ENCODE assay signal across 14 cellular contexts in the genomic region with DNA sequence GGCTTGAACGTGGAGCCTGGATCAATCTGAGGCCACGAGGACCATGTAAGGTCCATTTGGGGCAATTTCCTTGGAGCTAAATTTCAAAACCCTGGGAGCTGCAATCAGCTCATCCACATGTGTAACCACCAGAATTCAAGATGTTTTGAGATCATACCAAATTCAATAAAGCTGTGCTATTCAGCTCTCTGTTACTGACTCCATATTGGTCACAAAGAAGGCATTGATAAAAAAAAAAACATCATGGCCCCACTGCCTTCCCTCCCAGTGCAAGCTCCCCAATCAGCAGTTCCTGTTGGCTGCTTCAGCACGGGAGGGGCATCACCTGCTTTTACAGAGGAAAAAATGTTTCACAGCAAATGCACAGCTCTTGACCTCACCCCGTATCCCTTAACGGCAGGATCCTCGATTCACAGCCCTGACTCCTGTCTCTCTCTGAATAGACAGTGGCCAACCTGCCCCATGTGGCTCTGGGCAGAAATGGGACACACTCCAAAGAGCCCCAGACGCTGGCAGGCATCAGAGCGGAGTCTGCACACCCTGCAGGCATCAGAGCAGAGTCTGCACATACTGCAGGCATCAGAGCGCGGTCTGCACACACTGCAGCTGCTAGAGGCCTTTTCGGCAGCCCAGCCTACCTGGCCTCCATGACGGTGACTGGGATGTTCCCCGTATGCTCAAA.
"Had no signal": no experiment of that assay in that cellular context is flagged by ENCODE, and none has a peak within 500 bp of the region (broad histone marks: within the 10 kb centered on the region; RNA-seq: fewer than 3 reads in every experiment).

No MANE protein-coding gene starts in this region.

- H3K9me3 Mint-ChIP-seq: naive B cell; stimulated activated effector memory CD8-positive, alpha-beta T cell treated with anti-CD3 and anti-CD28 coated beads, Interleukin-12 subunit alpha, Interleukin-12 subunit beta, amount 100 ng/mL, for 72 hours had no signal

- H3K4me1 Mint-ChIP-seq: naive B cell had no signal

- H3K27ac ChIP-seq: body of pancreas, epithelial cell of prostate, gastroesophageal sphincter, neutrophil, right atrium auricular region had no signal

- H3K4me3 Mint-ChIP-seq: naive B cell; stimulated activated effector memory CD8-positive, alpha-beta T cell treated with anti-CD3 and anti-CD28 coated beads, Interleukin-12 subunit alpha, Interleukin-12 subunit beta, amount 100 ng/mL, for 72 hours had no signal

- H3K27me3 ChIP-seq: body of pancreas, gastroesophageal sphincter, neutrophil, right atrium auricular region had no signal

- H3K27me3 Mint-ChIP-seq: naive B cell had no signal

- H3K4me3 ChIP-seq: body of pancreas, gastroesophageal sphincter, right atrium auricular region, smooth muscle cell had no signal

- DNase-seq: activated naive CD4-positive, alpha-beta T cell treated with anti-CD3 and anti-CD28 coated beads, Interleukin-2, amount 50 U/mL, for 16 hours; amniotic stem cell; body of pancreas; kidney glomerular epithelial cell; naive B cell; T-helper 2 cell; trophoblast cell had no signal

- H3K9me3 ChIP-seq: body of pancreas, gastroesophageal sphincter, neutrophil, right atrium auricular region had no signal

- H3K4me1 ChIP-seq: body of pancreas, gastroesophageal sphincter, right atrium auricular region had no signal

- ATAC-seq: activated CD4-positive, CD25-positive, alpha-beta regulatory T cell treated with anti-CD3 and anti-CD28 coated beads, Interleukin-2, amount 50 U/mL, for 24 hours; body of pancreas; gastroesophageal sphincter; stimulated activated effector memory CD8-positive, alpha-beta T cell treated with anti-CD3 and anti-CD28 coated beads, Interleukin-12 subunit alpha, Interleukin-12 subunit beta, amount 100 ng/mL, for 72 hours had no signal

- H3K27ac Mint-ChIP-seq: stimulated activated effector memory CD8-positive, alpha-beta T cell treated with anti-CD3 and anti-CD28 coated beads, Interleukin-12 subunit alpha, Interleukin-12 subunit beta, amount 100 ng/mL, for 72 hours had no signal
